15 cellular contexts compared by ENCODE assay signal in the genomic region with DNA sequence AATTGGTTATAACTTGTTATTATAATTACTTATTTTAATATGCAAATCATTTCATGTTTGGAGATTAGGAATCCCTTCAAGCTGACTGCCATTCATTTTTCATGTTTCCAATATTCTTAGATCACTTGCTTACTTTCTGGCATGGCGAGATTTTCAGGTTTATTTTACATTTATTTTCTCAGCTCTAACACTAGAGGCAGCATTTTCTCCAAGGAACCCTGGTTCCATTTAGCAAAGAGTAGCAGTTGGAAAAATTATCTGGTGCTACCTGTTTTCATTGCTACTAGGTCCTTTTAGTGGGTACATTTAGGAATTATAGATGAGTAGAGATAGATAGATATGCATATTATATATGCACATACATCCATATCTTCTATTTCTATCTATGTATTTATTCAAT.
A peak's percentile ranks its signal among the peaks of the same experiment; 100 is the strongest.
DNase-seq lines count a peak whose midpoint lies in the region; ATAC-seq, FAIRE-seq and TF ChIP-seq lines count a peak whose summit lies in the region.
"Had no signal": no experiment of that assay in that cellular context is flagged by ENCODE, and none has a peak within 500 bp of the region (broad histone marks: within the 10 kb centered on the region; RNA-seq: fewer than 3 reads in every experiment).

No MANE protein-coding gene starts in this region.

- H3K4me3 ChIP-seq in astrocyte (ENCODE audit: insufficient read depth, low read depth, low read length), result no peak overlapping the region
- no peak overlapping the region for H3K4me3 ChIP-seq in kidney epithelial cell (ENCODE audit: low read depth, low read length)
- H3K4me3 ChIP-seq: thoracic aorta had no signal

- FAIRE-seq in D721Med (lab: Jason Lieb, UNC), result no peak
- FAIRE-seq in astrocyte (lab: Jason Lieb, UNC), result no peak
- FAIRE-seq: keratinocyte had no signal

- H4K20me1 ChIP-seq in astrocyte (ENCODE audit: insufficient read depth, low read length), result no peaks in the 10 kb centered on the region

- no peak overlapping the region for H3K27ac ChIP-seq in astrocyte (ENCODE audit: low read depth, low read length)
- H3K27ac ChIP-seq: thoracic aorta had no signal

- no peak for ATAC-seq in GM18909 (IDR thresholded peaks at IDR 0.05; ENCODE audit: poor library complexity, unreplicated experiment)
- ATAC-seq: activated T-cell treated with anti-CD3 and anti-CD28 coated beads, Interleukin-2, amount 50 U/mL, for 72 hours had no signal

- H3K4me1 ChIP-seq in astrocyte (ENCODE audit: insufficient read depth, low read length), result no peaks in the 10 kb centered on the region

- no peaks in the 10 kb centered on the region for H3K4me1 Mint-ChIP-seq in HFFc6 (ENCODE audit: low read depth)
- no peaks in the 10 kb centered on the region for H3K4me1 Mint-ChIP-seq in astrocyte (ENCODE audit: low read depth, unreplicated experiment)

- DNase-seq in D721Med (ENCODE audit: insufficient read length, low spot score) (no peak), HFFc6 (no peak), astrocyte (ENCODE audit: low read depth) (no peak), kidney epithelial cell (ENCODE audit: low read depth) (no peak), SHP77 (lab: John Stamatoyannopoulos, UW) (no peak), activated gamma-delta T cell treated with Interleukin-2 at 50 U/mL for 16 hours (no peak)
- no peak for DNase-seq in activated naive CD4-positive, alpha-beta T cell treated with anti-CD3 and anti-CD28 coated beads, Interleukin-2, amount 50 U/mL, for 16 hours
- DNase-seq: activated CD4-positive, alpha-beta T cell treated with anti-CD3 and anti-CD28 coated beads for 1 hour; activated T-cell treated with anti-CD3 and anti-CD28 coated beads, Interleukin-2, amount 50 U/mL, for 72 hours; DMS79 treated with DMSO at 0.1 percent for 48 hours; NCI-H510A; SHP77 treated with DMSO at 0.1 percent for 48 hours had no signal

- H3K9me3 Mint-ChIP-seq in HFFc6, result no peaks in the 10 kb centered on the region
- H3K9me3 Mint-ChIP-seq in astrocyte (ENCODE audit: unreplicated experiment), result no peaks in the 10 kb centered on the region

- H3K27me3 ChIP-seq in astrocyte (ENCODE audit: insufficient read depth, low read length) (no peaks in the 10 kb centered on the region), kidney epithelial cell (ENCODE audit: control insufficient read depth, insufficient read depth, low read length) (no peaks in the 10 kb centered on the region)

- no peaks in the 10 kb centered on the region for H3K79me2 ChIP-seq in astrocyte (ENCODE audit: insufficient read depth, low read length)

- H3K27me3 Mint-ChIP-seq in HFFc6 (ENCODE audit: insufficient read depth), result peaks cover 3% of the 10 kb centered on the region; the same call in 1 of the 2 replicates
- no peaks in the 10 kb centered on the region for H3K27me3 Mint-ChIP-seq in astrocyte (ENCODE audit: low read depth, unreplicated experiment)

- H2AFZ ChIP-seq in astrocyte (ENCODE audit: low read depth, low read length), result no peak overlapping the region

- H3K36me3 Mint-ChIP-seq in HFFc6 (ENCODE audit: low read depth) (no peaks in the 10 kb centered on the region), astrocyte (ENCODE audit: low read depth, unreplicated experiment) (no peaks in the 10 kb centered on the region)

- H3K9me3 ChIP-seq in astrocyte (ENCODE audit: insufficient read depth, low read depth, low read length), result no peaks in the 10 kb centered on the region
- H3K9me3 ChIP-seq: thoracic aorta had no signal

- H3K4me2 ChIP-seq in astrocyte (ENCODE audit: low read length), result no peak overlapping the region

- peak; percentile 20 for TF ChIP-seq CTCF in D721Med (IDR thresholded peaks at IDR 0.05; ENCODE audit: insufficient read depth, missing control alignments)
- TF ChIP-seq CTCF in HFFc6 (IDR thresholded peaks at IDR 0.05), result peak; percentile 66
- TF ChIP-seq CTCF in astrocyte (IDR thresholded peaks at IDR 0.05; ENCODE audit: insufficient read depth, low read depth, low read length), result peak; percentile 25
- TF ChIP-seq CTCF in kidney epithelial cell (IDR thresholded peaks at IDR 0.05; ENCODE audit: insufficient read depth, low read length, poor library complexity, severe bottlenecking), result peak; percentile 35

- no peak overlapping the region for H3K4me3 Mint-ChIP-seq in HFFc6
- no peak overlapping the region for H3K4me3 Mint-ChIP-seq in astrocyte (ENCODE audit: unreplicated experiment)
- H3K4me3 Mint-ChIP-seq: activated T-cell treated with anti-CD3 and anti-CD28 coated beads, Interleukin-2, amount 50 U/mL, for 72 hours had no signal

- H3K9ac ChIP-seq in astrocyte (ENCODE audit: low read length), result no peak overlapping the region

- no peak overlapping the region for H3K27ac Mint-ChIP-seq in HFFc6
- H3K27ac Mint-ChIP-seq in astrocyte (ENCODE audit: unreplicated experiment), result no peak overlapping the region
- H3K27ac Mint-ChIP-seq: activated T-cell treated with anti-CD3 and anti-CD28 coated beads, Interleukin-2, amount 50 U/mL, for 72 hours had no signal

- H3K36me3 ChIP-seq in astrocyte (ENCODE audit: insufficient read depth, low read length) (no peaks in the 10 kb centered on the region), kidney epithelial cell (ENCODE audit: control insufficient read depth, insufficient read depth, low read length) (no peaks in the 10 kb centered on the region)
- H3K36me3 ChIP-seq: thoracic aorta had no signal
